7 cellular contexts compared by ENCODE assay signal in the genomic region with DNA sequence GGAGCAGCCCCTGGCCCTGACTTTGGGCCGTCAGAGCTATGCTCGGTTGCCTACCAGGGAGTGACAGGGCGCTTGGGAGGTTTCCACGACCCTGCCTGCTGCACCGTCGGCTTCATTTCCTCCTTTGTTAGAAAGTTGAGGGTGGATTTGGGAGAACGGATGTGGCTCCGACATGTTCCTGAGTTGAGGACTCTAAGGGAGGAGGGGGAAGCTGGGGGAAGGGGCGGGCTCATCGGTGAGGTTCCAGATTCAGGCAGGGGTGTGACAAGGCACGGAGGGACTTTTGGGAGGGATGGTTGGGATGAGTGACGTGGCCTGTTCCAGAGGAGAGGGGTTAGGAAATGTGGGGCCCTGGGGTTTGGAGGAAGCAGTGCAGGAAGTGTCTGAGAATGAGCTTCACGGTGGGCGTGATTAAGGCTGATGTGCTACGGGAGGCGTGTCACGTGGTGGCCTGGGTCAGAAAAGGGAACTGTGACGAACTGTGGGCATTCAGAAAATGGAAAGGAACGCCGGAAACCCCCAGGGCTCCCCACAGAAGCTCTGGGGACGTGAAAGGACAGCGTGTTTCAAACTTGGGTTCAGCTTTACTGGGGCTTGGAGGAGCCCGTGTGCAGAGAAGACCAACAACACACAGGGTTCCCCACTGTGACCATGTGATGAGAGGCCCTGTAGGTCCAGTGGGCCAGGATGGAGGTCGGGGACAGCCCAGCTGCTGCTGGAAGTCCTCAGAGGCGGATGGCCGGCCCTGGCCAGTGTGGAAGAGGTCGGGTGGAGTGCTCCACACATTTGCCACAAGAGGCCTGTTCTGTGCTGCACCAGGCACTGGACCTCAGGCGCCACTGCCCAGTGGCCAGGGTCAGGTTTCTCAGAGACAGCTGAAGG. TPM values are rescaled to one million over a fixed set of nuclear protein-coding genes. Genes with fewer than 3 reads are reported as not detected.
A peak's percentile ranks its signal among the peaks of the same experiment; 100 is the strongest.
DNase-seq lines count a peak whose midpoint lies in the region; ATAC-seq and TF ChIP-seq lines count a peak whose summit lies in the region.

No MANE protein-coding gene starts in this region.

- H3K9me3 Mint-ChIP-seq in neural crest cell = no peaks in the 10 kb centered on the region

- H3K27ac Mint-ChIP-seq in neural crest cell (ENCODE audit: unreplicated experiment) = peak overlapping the region; percentile 36

- no peaks in the 10 kb centered on the region for H3K36me3 ChIP-seq in suprapubic skin

- H3K27ac ChIP-seq in suprapubic skin = peak overlapping the region; percentile 91

- no peaks in the 10 kb centered on the region for H3K9me3 ChIP-seq in suprapubic skin

- peaks cover 36% of the 10 kb centered on the region for H3K4me1 ChIP-seq in suprapubic skin

- TF ChIP-seq CTCF in neural crest cell (conservative IDR thresholded peaks at IDR 0.05) (no peak), suprapubic skin (IDR thresholded peaks at IDR 0.05) (no peak)

- peak overlapping the region; percentile 48 for H3K4me3 Mint-ChIP-seq in neural crest cell

- H3K36me3 Mint-ChIP-seq in neural crest cell (ENCODE audit: low read depth) = no peaks in the 10 kb centered on the region

- 57% methylated on average over 25 of the region's 28 CpGs for WGBS in suprapubic skin

- peak in 1 of 2 donors; percentile 42 for TF ChIP-seq POLR2A in suprapubic skin (IDR thresholded peaks at IDR 0.05)

- peak overlapping the region; percentile 68 for H3K4me3 ChIP-seq in suprapubic skin

- H3K4me1 Mint-ChIP-seq in neural crest cell = peaks cover 37% of the 10 kb centered on the region

- TF ChIP-seq EP300 in suprapubic skin (IDR thresholded peaks at IDR 0.05) = no peak

- peaks cover 7% of the 10 kb centered on the region for H3K27me3 ChIP-seq in suprapubic skin

- peak in 3 of 4 experiments; percentile 26 to 40 (median 26) for DNase-seq in activated CD4-positive, CD25-positive, alpha-beta regulatory T cell (lab: John Stamatoyannopoulos, UW)
- peak; percentile 84 to 92 for DNase-seq in dermis microvascular lymphatic vessel endothelial cell (ENCODE audit: low read depth in 2 of 2)
- DNase-seq in neural crest cell (ENCODE audit: low read depth, low spot score) = no peak
- DNase-seq in suprapubic skin (ENCODE audit: low spot score in 2 of 2) = peak; percentile 90 to 94
- no peak for DNase-seq in 8988T

- ATAC-seq in GM19043 (IDR thresholded peaks at IDR 0.05; ENCODE audit: low read depth, unreplicated experiment) = peak; percentile 36
- peak; percentile 43 for ATAC-seq in HG03432 (IDR thresholded peaks at IDR 0.05; ENCODE audit: unreplicated experiment)

- no peaks in the 10 kb centered on the region for H3K27me3 Mint-ChIP-seq in neural crest cell (ENCODE audit: low read depth)

RNA-seq across cellular contexts. Expression of gene PARVB, which starts 2.8 kb away (rescaled TPM):
- total RNA-seq in dermis microvascular lymphatic vessel endothelial cell (39.2 and 77.8 TPM in 2 replicates), neural crest cell (19.6 and 21.8 TPM in 2 replicates), suprapubic skin (10 to 100 TPM in 3 of 4 donors, 1 to 10 TPM in 1; 9.7 to 17.8 (median 13.3) TPM)

Comparison
In these comparisons a context has a peak if more than half of its experiments do, and no peak if none do; other contexts are left out.
1. DNase-seq: peak in activated CD4-positive, CD25-positive, alpha-beta regulatory T cell (3 of 4), dermis microvascular lymphatic vessel endothelial cell (2 of 2) and suprapubic skin (2 of 2); none in neural crest cell (single experiment) and 8988T (single experiment).